In genomic region chr5:82641362-82641988, GRCh38 we compare ENCODE assay signal across 8 cellular contexts.
A peak's percentile ranks its signal among the peaks of the same experiment; 100 is the strongest.
DNase-seq lines count a peak whose midpoint lies in the region; ATAC-seq and TF ChIP-seq lines count a peak whose summit lies in the region.

No MANE protein-coding gene starts in this region.

- peaks cover 8% of the 10 kb centered on the region for H3K4me1 Mint-ChIP-seq in activated T-helper 2 cell treated with anti-CD3 and anti-CD28 coated beads, Interferon-gamma antibody, Interleukin-2, Interleukin-4, amounts not matched to agents 10 μg/mL and 5 μg/mL and 100 μg/mL, durations not matched to agents 14 hours and 24 hours and 36 hours (ENCODE audit: low read depth)

- intact Hi-C loops in activated T-helper 2 cell treated with anti-CD3 and anti-CD28 coated beads, Interferon-gamma antibody, Interleukin-2, Interleukin-4, amounts not matched to agents 10 μg/mL and 5 μg/mL and 100 μg/mL, durations not matched to agents 14 hours and 24 hours and 36 hours (cut with micrococcal nuclease) = loop anchor here (1.0 to 5.0 kb wide), 3 partner anchors 152 to 921 kb away; no protein-coding TSS in a partner anchor

- DNase-seq in AG09309 (ENCODE audit: low read depth) = peak; percentile 73
- DNase-seq in GM13977 (ENCODE audit: low spot score) = peak; percentile 65
- DNase-seq in NCI-H146 treated with DMSO at 0.1 percent for 48 hours (lab: John Stamatoyannopoulos, UW; ENCODE audit: unreplicated experiment) = peak; percentile 1
- DNase-seq in SW 1271 (lab: John Stamatoyannopoulos, UW) = peak; percentile 17 to 85
- peak; percentile 90 for DNase-seq in epidermal melanocyte (ENCODE audit: insufficient read length, low spot score)
- peak; percentile 91 for DNase-seq in midbrain (lab: John Stamatoyannopoulos, UW)
- DNase-seq in activated T-helper 2 cell treated with anti-CD3 and anti-CD28 coated beads, Interferon-gamma antibody, Interleukin-2, Interleukin-4, amounts not matched to agents 10 μg/mL and 5 μg/mL and 100 μg/mL, durations not matched to agents 14 hours and 24 hours and 36 hours (ENCODE audit: low spot score) = no peak

- no peak overlapping the region for H3K27ac Mint-ChIP-seq in activated T-helper 2 cell treated with anti-CD3 and anti-CD28 coated beads, Interferon-gamma antibody, Interleukin-2, Interleukin-4, amounts not matched to agents 10 μg/mL and 5 μg/mL and 100 μg/mL, durations not matched to agents 14 hours and 24 hours and 36 hours

- no peak overlapping the region for H3K4me3 Mint-ChIP-seq in activated T-helper 2 cell treated with anti-CD3 and anti-CD28 coated beads, Interferon-gamma antibody, Interleukin-2, Interleukin-4, amounts not matched to agents 10 μg/mL and 5 μg/mL and 100 μg/mL, durations not matched to agents 14 hours and 24 hours and 36 hours (ENCODE audit: low read depth)

- peaks cover 3% of the 10 kb centered on the region for H3K27me3 Mint-ChIP-seq in activated T-helper 2 cell treated with anti-CD3 and anti-CD28 coated beads, Interferon-gamma antibody, Interleukin-2, Interleukin-4, amounts not matched to agents 10 μg/mL and 5 μg/mL and 100 μg/mL, durations not matched to agents 14 hours and 24 hours and 36 hours (ENCODE audit: low read depth)

- no peak overlapping the region for H3K4me3 ChIP-seq in AG09309 (ENCODE audit: control insufficient read depth, low read depth, low read length)

- TF ChIP-seq CTCF in AG09309 (IDR thresholded peaks at IDR 0.05; ENCODE audit: control insufficient read depth, insufficient read depth, low read depth, low read length, missing control alignments) (peak; percentile 71), GM13977 (IDR thresholded peaks at IDR 0.05; ENCODE audit: extremely low read depth, insufficient read depth, missing control alignments) (peak; percentile 71)

- in situ Hi-C loops in GM13977 (cut with MboI; ENCODE audit: low pct_unique_long_range_greater_than_20kb, low sequenced_read_pairs, unreplicated experiment) = loop anchor here (10.0 kb wide), 1 partner anchor 783 kb away; no protein-coding TSS in a partner anchor

- H3K36me3 Mint-ChIP-seq in activated T-helper 2 cell treated with anti-CD3 and anti-CD28 coated beads, Interferon-gamma antibody, Interleukin-2, Interleukin-4, amounts not matched to agents 10 μg/mL and 5 μg/mL and 100 μg/mL, durations not matched to agents 14 hours and 24 hours and 36 hours (ENCODE audit: low read depth) = no peaks in the 10 kb centered on the region

- H3K9me3 Mint-ChIP-seq in activated T-helper 2 cell treated with anti-CD3 and anti-CD28 coated beads, Interferon-gamma antibody, Interleukin-2, Interleukin-4, amounts not matched to agents 10 μg/mL and 5 μg/mL and 100 μg/mL, durations not matched to agents 14 hours and 24 hours and 36 hours = no peaks in the 10 kb centered on the region

- ATAC-seq in HG02852 (IDR thresholded peaks at IDR 0.05; ENCODE audit: unreplicated experiment) = peak; percentile 86
